ENCODE assay signal across 22 cellular contexts in the genomic region with DNA sequence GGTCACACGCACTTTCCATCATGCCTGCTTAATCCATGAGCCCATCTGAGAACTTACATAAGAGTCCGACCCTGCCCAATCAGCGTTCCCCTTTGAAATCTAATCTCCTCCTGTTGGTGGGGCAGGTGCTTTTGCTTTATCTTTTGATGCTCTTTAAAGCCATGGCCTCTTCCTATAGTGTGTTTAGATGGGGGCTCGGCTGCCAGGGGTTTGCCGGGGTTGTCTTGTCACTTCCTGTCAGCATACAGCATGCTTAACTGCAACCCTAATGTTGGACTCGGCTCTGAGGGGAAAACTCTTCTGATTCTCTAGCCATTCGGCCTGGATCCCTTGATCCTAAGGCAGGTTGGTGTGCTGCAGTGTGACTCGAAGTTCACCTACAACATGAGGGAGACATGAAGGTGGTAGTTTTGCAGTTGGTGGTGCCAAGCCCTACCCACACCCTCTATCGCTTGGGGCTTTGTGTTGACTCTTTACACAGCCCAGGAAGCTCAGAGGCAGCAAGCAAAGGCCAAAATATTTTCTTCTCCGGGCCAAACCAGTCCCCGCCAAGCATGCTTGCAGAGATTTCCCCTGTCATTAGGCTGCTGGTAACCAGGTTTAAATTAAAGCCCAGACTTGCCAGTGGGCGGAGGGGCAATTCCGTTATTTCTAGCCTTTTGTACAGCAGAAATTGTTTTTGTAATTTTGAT.
"Had no signal": no experiment of that assay in that cellular context is flagged by ENCODE, and none has a peak within 500 bp of the region (broad histone marks: within the 10 kb centered on the region; RNA-seq: fewer than 3 reads in every experiment).

No MANE protein-coding gene starts in this region.

- H3K27me3 Mint-ChIP-seq: activated CD4-positive, alpha-beta T cell treated with anti-CD3 and anti-CD28 coated beads, Interleukin-2, amount 10 ng/mL, durations not matched to agents 24 days and 14 days; activated naive CD8-positive, alpha-beta T cell; brain; type B pancreatic cell had no signal

- ATAC-seq: activated CD8-positive, alpha-beta T cell treated with anti-CD3 and anti-CD28 coated beads, Interleukin-2, amount 10 ng/mL, durations not matched to agents 7 days and 5 days had no signal

- H3K27me3 ChIP-seq: neural progenitor cell, ovary had no signal

- H3K27ac Mint-ChIP-seq: activated B cell treated with CpG ODN at 0.5 μM for 24 hours; activated CD4-positive, alpha-beta T cell treated with anti-CD3 and anti-CD28 coated beads, Interleukin-2, amount 10 ng/mL, durations not matched to agents 24 days and 14 days; activated CD8-positive, alpha-beta T cell treated with anti-CD3 and anti-CD28 coated beads, Interleukin-2, amount 10 ng/mL, durations not matched to agents 7 days and 5 days; activated naive CD8-positive, alpha-beta T cell; brain; neural progenitor cell; T-helper 1 cell treated with Interleukin-12 subunit alpha and Interleukin-12 subunit beta and Interleukin-4 antibody, amounts not matched to agents 30 μg/mL and 1 μg/mL, for 36 hours; type B pancreatic cell had no signal

- DNase-seq: activated B cell treated with CpG ODN at 0.5 μM for 24 hours; activated CD4-positive, alpha-beta T cell treated with anti-CD3 and anti-CD28 coated beads, Interleukin-2, amount 10 ng/mL, durations not matched to agents 24 days and 14 days; activated CD8-positive, alpha-beta memory T cell treated with anti-CD3 and anti-CD28 coated beads, Interleukin-2, amount 50 U/mL, for 4 hours; activated CD8-positive, alpha-beta T cell treated with anti-CD3 and anti-CD28 coated beads, Interleukin-2, amount 10 ng/mL, durations not matched to agents 7 days and 5 days; activated gamma-delta T cell; activated T-cell treated with anti-CD3 and anti-CD28 coated beads, Interleukin-2, amount 50 U/mL, for 48 hours; amniotic stem cell; effector CD8-positive, alpha-beta T cell; foreskin fibroblast; glutamatergic neuron; kidney glomerular epithelial cell; midbrain; ovary; stimulated activated CD4-positive, alpha-beta T cell treated with anti-CD3 and anti-CD28 coated beads, Interleukin-4, amount 100 ng/mL, for 1 hour; stimulated activated naive CD4-positive, alpha-beta T cell; substantia nigra had no signal

- H3K9me3 Mint-ChIP-seq: activated B cell treated with CpG ODN at 0.5 μM for 24 hours; activated CD4-positive, alpha-beta T cell treated with anti-CD3 and anti-CD28 coated beads, Interleukin-2, amount 10 ng/mL, durations not matched to agents 24 days and 14 days; brain; neural progenitor cell; T-helper 1 cell treated with Interleukin-12 subunit alpha and Interleukin-12 subunit beta and Interleukin-4 antibody, amounts not matched to agents 30 μg/mL and 1 μg/mL, for 36 hours; type B pancreatic cell had no signal

- H3K4me3 Mint-ChIP-seq: activated B cell treated with CpG ODN at 0.5 μM for 24 hours; activated CD4-positive, alpha-beta T cell treated with anti-CD3 and anti-CD28 coated beads, Interleukin-2, amount 10 ng/mL, durations not matched to agents 24 days and 14 days; activated CD8-positive, alpha-beta T cell treated with anti-CD3 and anti-CD28 coated beads, Interleukin-2, amount 10 ng/mL, durations not matched to agents 7 days and 5 days; activated naive CD8-positive, alpha-beta T cell; brain; neural progenitor cell; T-helper 1 cell treated with Interleukin-12 subunit alpha and Interleukin-12 subunit beta and Interleukin-4 antibody, amounts not matched to agents 30 μg/mL and 1 μg/mL, for 36 hours; type B pancreatic cell had no signal

- H3K36me3 ChIP-seq: neural progenitor cell, ovary had no signal

- H3K4me1 Mint-ChIP-seq: activated B cell treated with CpG ODN at 0.5 μM for 24 hours; activated CD4-positive, alpha-beta T cell treated with anti-CD3 and anti-CD28 coated beads, Interleukin-2, amount 10 ng/mL, durations not matched to agents 24 days and 14 days had no signal

- H3K4me3 ChIP-seq: lung, neural progenitor cell, ovary had no signal

- H3K4me1 ChIP-seq: neural progenitor cell had no signal

- H3K9me3 ChIP-seq: ovary had no signal

- H3K27ac ChIP-seq: neural progenitor cell, ovary had no signal

- H3K36me3 Mint-ChIP-seq: activated naive CD8-positive, alpha-beta T cell had no signal
